7 cellular contexts compared by ENCODE assay signal in the genomic region with DNA sequence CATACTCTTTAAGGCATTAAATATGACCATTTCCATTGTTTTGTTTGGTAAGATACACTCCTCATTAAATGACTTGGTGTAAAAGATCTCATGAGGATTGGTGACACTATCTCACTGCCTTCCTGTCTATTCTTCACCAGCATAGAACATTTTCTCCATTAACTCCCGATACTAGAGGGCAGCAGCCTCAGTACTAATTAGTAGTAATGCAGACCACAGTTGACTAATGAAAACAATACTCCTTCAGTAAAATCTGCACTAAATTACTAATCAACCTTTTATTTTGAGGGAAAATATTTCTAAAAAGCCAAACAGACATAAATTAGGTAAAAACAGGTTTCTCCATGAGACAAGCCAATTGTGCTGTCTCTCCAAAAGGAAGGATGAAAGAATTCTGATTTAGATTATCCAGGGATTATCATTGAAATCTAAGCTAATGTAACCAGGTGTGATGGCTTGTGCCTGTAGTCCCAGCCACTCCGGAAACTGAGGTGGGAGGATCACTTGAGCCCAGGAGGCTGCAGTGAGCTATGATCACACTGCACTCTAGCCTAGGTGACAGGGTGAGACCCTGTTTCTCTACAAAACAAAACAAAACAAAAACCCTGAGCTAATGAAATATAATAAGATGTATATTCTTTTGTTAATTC. TPM values are rescaled to one million over a fixed set of nuclear protein-coding genes. Genes with fewer than 3 reads are reported as not detected.
DNase-seq lines count a peak whose midpoint lies in the region; ATAC-seq and TF ChIP-seq lines count a peak whose summit lies in the region.

No MANE protein-coding gene starts in this region.

- no peak overlapping the region for H3K27ac ChIP-seq in ascending aorta

- H3K4me1 ChIP-seq in ascending aorta = peaks cover 0 to 3% of the 10 kb centered on the region in 2 donors

- intact Hi-C loops in ascending aorta (cut with DNase I) = loop anchor here (1.0 kb wide), 2 partner anchors 60 to 133 kb away; no protein-coding TSS in a partner anchor

- DNase-seq in NAMALWA (ENCODE audit: low spot score) = peak; percentile 84
- DNase-seq in T-helper 2 cell = peak in 4 of 5 experiments; percentile 34 to 74 (median 46)
- DNase-seq in ascending aorta (ENCODE audit: low spot score in 2 of 2) = peak in 1 of 2 donors; percentile 78
- DNase-seq in iPS DF 4.7 (ENCODE audit: extremely low read depth, low spot score) = peak; percentile 60
- DNase-seq in stimulated activated CD4-positive, alpha-beta T cell treated with anti-CD3 and anti-CD28 coated beads, Interleukin-12 subunit alpha, Interleukin-12 subunit beta, amount 100 ng/mL, for 4 hours = peak; percentile 48

- no peaks in the 10 kb centered on the region for H3K36me3 ChIP-seq in ascending aorta

- TF ChIP-seq CTCF in GM12874 (IDR thresholded peaks at IDR 0.05; ENCODE audit: insufficient read depth, low read depth, low read length) (peak; percentile 56), ascending aorta (IDR thresholded peaks at IDR 0.05) (peak; percentile 47 to 71 (median 65))

- ATAC-seq in HG02623 (IDR thresholded peaks at IDR 0.05; ENCODE audit: unreplicated experiment) = no peak

- H3K4me3 ChIP-seq in ascending aorta = no peak overlapping the region

- no peaks in the 10 kb centered on the region for H3K27me3 ChIP-seq in ascending aorta

- no peaks in the 10 kb centered on the region for H3K9me3 ChIP-seq in ascending aorta

RNA-seq across cellular contexts. Expression of a gene that starts 9.4 kb away (rescaled TPM):
- 8.4 TPM for total RNA-seq in ascending aorta
